9 cellular contexts compared by ENCODE assay signal in the genomic region with DNA sequence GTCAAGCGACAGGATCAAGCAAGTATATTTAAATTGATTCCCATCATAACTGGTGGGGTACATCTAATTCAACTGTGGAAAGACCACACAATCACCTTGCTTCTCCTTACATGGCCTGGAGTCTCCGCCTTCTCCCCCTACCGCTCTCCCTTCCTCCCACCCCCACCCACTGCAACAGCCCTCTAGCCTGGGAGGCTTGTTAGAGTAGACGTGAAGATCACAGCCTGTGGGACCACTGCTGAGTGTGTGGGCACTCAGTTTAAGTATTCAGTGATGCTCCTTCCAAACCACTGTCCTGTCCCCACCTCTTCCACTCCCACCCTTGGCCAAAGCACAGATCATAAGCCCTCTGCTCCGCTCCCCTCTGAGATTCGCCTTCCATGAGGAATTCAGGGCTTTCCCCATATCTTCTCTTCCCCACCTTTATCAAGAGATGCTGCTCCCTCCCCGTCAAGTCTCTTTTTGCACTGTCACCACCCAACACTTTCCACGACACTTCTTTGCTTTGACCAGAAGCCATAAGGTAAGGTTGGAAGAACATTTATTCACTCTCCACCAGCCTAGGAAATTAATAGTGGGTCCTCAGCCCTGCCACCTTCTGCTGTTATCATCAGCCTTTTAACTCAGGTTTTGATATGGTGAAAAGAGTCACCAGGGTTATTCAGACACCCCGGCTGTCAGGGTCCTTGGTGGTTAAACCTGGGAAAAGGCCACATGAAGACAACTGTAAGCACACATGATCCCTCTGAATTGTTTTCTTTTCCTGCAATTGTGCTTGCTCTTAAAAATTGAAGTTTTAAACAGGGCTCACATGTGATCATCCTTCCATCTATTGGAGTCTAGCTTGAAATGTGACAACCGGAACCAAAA. TPM values are rescaled to one million over a fixed set of nuclear protein-coding genes. Genes with fewer than 3 reads are reported as not detected.
DNase-seq lines count a peak whose midpoint lies in the region; ATAC-seq and TF ChIP-seq lines count a peak whose summit lies in the region.
"Had no signal": no experiment of that assay in that cellular context is flagged by ENCODE, and none has a peak within 500 bp of the region (broad histone marks: within the 10 kb centered on the region; RNA-seq: fewer than 3 reads in every experiment).

No MANE protein-coding gene starts in this region.

- DNase-seq in CD4-positive, alpha-beta memory T cell: no peak
- DNase-seq in LNCaP clone FGC (ENCODE audit: low read depth) (no peak), choroid plexus epithelial cell (ENCODE audit: low read depth) (no peak), DMS53 (lab: John Stamatoyannopoulos, UW) (no peak), DMS153 (lab: John Stamatoyannopoulos, UW) (no peak), GM20000 (ENCODE audit: low spot score) (no peak)
- DNase-seq: NCI-H774 had no signal

- H3K36me3 ChIP-seq in CD4-positive, alpha-beta memory T cell (ENCODE audit: insufficient read depth, low read length): no peaks in the 10 kb centered on the region

- peak overlapping the region; percentile 17 to 100 (median 100) for H3K4me3 Mint-ChIP-seq in CD4-positive, alpha-beta memory T cell
- H3K4me3 Mint-ChIP-seq in nephron: peak overlapping the region; percentile 93 to 98 (median 95)

- H3K4me1 ChIP-seq in CD4-positive, alpha-beta memory T cell (ENCODE audit: insufficient read depth, low read length): peaks cover 44% of the 10 kb centered on the region

- H3K4me3 ChIP-seq in CD4-positive, alpha-beta memory T cell (ENCODE audit: low read length in 2 of 2): no peak overlapping the region
- peak overlapping the region; percentile 90 for H3K4me3 ChIP-seq in LNCaP clone FGC (ENCODE audit: low read depth, low read length)
- H3K4me3 ChIP-seq in choroid plexus epithelial cell (ENCODE audit: low read depth, low read length): peak overlapping the region; percentile 68

- no peaks in the 10 kb centered on the region for H3K27me3 Mint-ChIP-seq in CD4-positive, alpha-beta memory T cell
- H3K27me3 Mint-ChIP-seq in nephron (ENCODE audit: low read depth): no peaks in the 10 kb centered on the region

- H3K36me3 Mint-ChIP-seq in CD4-positive, alpha-beta memory T cell: peaks cover 15 to 37% of the 10 kb centered on the region in 2 donors
- H3K36me3 Mint-ChIP-seq in nephron (ENCODE audit: low read depth): peaks cover 15% of the 10 kb centered on the region

- H3K9me3 ChIP-seq in CD4-positive, alpha-beta memory T cell (ENCODE audit: control insufficient read depth in 1 of 2, low read length in 2 of 2): no peaks in the 10 kb centered on the region

- peak overlapping the region; percentile 99 for H3K27ac ChIP-seq in CD4-positive, alpha-beta memory T cell (ENCODE audit: low read depth, low read length)

- H3K9me3 Mint-ChIP-seq in CD4-positive, alpha-beta memory T cell: peaks cover 0 to 8% (median 0%) of the 10 kb centered on the region in 8 donors
- no peaks in the 10 kb centered on the region for H3K9me3 Mint-ChIP-seq in nephron

- POLR2A ChIA-PET in CD4-positive, alpha-beta memory T cell (lab: Charles Lee; ENCODE audit: partially characterized antibody): interaction anchor here (0.8 to 8.6 kb wide), 10 partner anchors 11 to 212 kb away, joined by 3 to 261 read pairs (median 26); a partner anchor contains a TSS

- peak overlapping the region; percentile 29 to 100 (median 52) for H3K27ac Mint-ChIP-seq in CD4-positive, alpha-beta memory T cell
- H3K27ac Mint-ChIP-seq in nephron: peak overlapping the region; percentile 98 to 99 (median 99)

- intact Hi-C loops in CD4-positive, alpha-beta memory T cell (cut with micrococcal nuclease): loop anchor here (2.0 kb wide), 2 partner anchors 19 to 677 kb away; a partner anchor contains a TSS

- no peak for ATAC-seq in HG03175 (IDR thresholded peaks at IDR 0.05; ENCODE audit: unreplicated experiment)

- no peaks in the 10 kb centered on the region for H3K27me3 ChIP-seq in CD4-positive, alpha-beta memory T cell (ENCODE audit: insufficient read depth, low read length)

- H3K4me1 Mint-ChIP-seq in CD4-positive, alpha-beta memory T cell: peaks cover 43 to 75% (median 58%) of the 10 kb centered on the region in 4 donors
- peaks cover 45% of the 10 kb centered on the region for H3K4me1 Mint-ChIP-seq in nephron

- CTCF ChIA-PET in CD4-positive, alpha-beta memory T cell (lab: Charles Lee; ENCODE audit: partially characterized antibody): interaction anchor here (0.9 to 3.1 kb wide), 7 partner anchors 18 to 493 kb away, joined by 3 to 28 read pairs (median 5); a partner anchor contains a TSS

- TF ChIP-seq CTCF in LNCaP clone FGC (IDR thresholded peaks at IDR 0.05; ENCODE audit: control insufficient read depth, extremely low read depth, insufficient read depth): no peak
- no peak for TF ChIP-seq CTCF in choroid plexus epithelial cell (conservative IDR thresholded peaks at IDR 0.05; ENCODE audit: low read depth, low read length)
- no peak for TF ChIP-seq CTCF in nephron (IDR thresholded peaks at IDR 0.05; ENCODE audit: unreplicated experiment in 3 of 3)
- no peak for TF ChIP-seq CTCF in GM20000 (IDR thresholded peaks at IDR 0.05; ENCODE audit: extremely low read depth, missing control alignments)

RNA-seq across cellular contexts. Expression of a gene that starts 1.7 kb away (rescaled TPM):
- 10 to 100 TPM; 25.8 to 29.3 TPM for total RNA-seq in CD4-positive, alpha-beta memory T cell
- polyA plus RNA-seq in CD4-positive, alpha-beta memory T cell: 10 to 100 TPM; 15.7 to 16.4 TPM

RNA-seq across cellular contexts. Expression of a gene that starts 1.8 kb away (rescaled TPM):
- 1 to 10 TPM; 3.8 to 6.2 TPM for total RNA-seq in CD4-positive, alpha-beta memory T cell
- 1 to 10 TPM; 2.1 to 6.4 TPM for polyA plus RNA-seq in CD4-positive, alpha-beta memory T cell

Comparison
In these comparisons a context has a peak if more than half of its experiments do, and no peak if none do; other contexts are left out.
1. H3K4me3 ChIP-seq: peak in LNCaP clone FGC (single experiment) and choroid plexus epithelial cell (single experiment); none in CD4-positive, alpha-beta memory T cell (0 of 2).